18 cellular contexts compared by ENCODE assay signal in the genomic region with DNA sequence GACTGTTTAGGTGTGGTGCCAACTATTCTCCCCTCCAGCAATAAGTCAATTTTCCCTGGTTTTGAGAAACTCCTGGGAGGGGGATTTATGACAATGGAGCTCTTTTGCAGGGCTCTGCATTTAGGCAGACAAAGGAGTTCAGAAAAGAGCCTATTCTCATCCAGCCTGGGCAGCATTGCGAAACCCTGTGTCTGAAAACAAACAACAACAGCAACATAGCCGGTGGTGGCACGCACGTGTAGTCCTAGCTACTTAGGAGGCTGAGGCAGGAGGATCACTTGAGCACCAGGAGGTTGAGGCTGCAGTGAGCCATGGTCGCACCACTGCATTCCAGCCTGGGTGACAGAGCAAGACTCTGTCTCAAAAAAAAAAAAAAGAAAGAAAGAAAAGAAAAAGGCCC. TPM values are rescaled to one million over a fixed set of nuclear protein-coding genes. Genes with fewer than 3 reads are reported as not detected.
DNase-seq lines count a peak whose midpoint lies in the region; ATAC-seq and TF ChIP-seq lines count a peak whose summit lies in the region.
"Had no signal": no experiment of that assay in that cellular context is flagged by ENCODE, and none has a peak within 500 bp of the region (broad histone marks: within the 10 kb centered on the region; RNA-seq: fewer than 3 reads in every experiment).

No MANE protein-coding gene starts in this region.

- POLR2A ChIA-PET in IMR-90 (lab: Charles Lee; ENCODE audit: unreplicated experiment) = no interaction called here

- H4K91ac ChIP-seq in IMR-90 (ENCODE audit: insufficient read depth, low read depth, low read length) = no peak overlapping the region

- H4K8ac ChIP-seq in IMR-90 (ENCODE audit: low read depth in 2 of 2, low read length in 2 of 2) = no peak overlapping the region

- H3K4me3 Mint-ChIP-seq in progenitor cell of endocrine pancreas (ENCODE audit: low read depth) = no peak overlapping the region
- H3K4me3 Mint-ChIP-seq: CD4-positive, alpha-beta T cell; HFFc6; IgD-negative memory B cell had no signal

- in situ Hi-C loops in IMR-90 (cut with MboI; ENCODE audit: low sequenced_read_pairs) = no loop called here

- no peaks in the 10 kb centered on the region for H3K36me3 Mint-ChIP-seq in progenitor cell of endocrine pancreas (ENCODE audit: insufficient read depth)
- H3K36me3 Mint-ChIP-seq: IgD-negative memory B cell had no signal

- no peak overlapping the region for H3K56ac ChIP-seq in IMR-90 (ENCODE audit: extremely low read depth, insufficient read depth, low read length)

- H3K36me3 ChIP-seq in IMR-90 (ENCODE audit: control insufficient read depth, insufficient read depth, low read length) = no peaks in the 10 kb centered on the region
- peaks cover 0 to 8% of the 10 kb centered on the region in 2 donors for H3K36me3 ChIP-seq in body of pancreas (replicated peaks in 1 of 2; ENCODE audit: insufficient read depth in 1 of 2, low read depth in 2 of 2)

- H3K23ac ChIP-seq in IMR-90 (ENCODE audit: low read depth, low read length) = no peak overlapping the region

- no peak overlapping the region for H2AK9ac ChIP-seq in IMR-90 (replicated peaks; ENCODE audit: low read depth, low read length, poor library complexity)

- H3K27me3 ChIP-seq in IMR-90 (ENCODE audit: control insufficient read depth, insufficient read depth, low read length) = peaks cover 63% of the 10 kb centered on the region
- no peaks in the 10 kb centered on the region for H3K27me3 ChIP-seq in body of pancreas

- intact Hi-C loops in IMR-90 (cut with micrococcal nuclease) (no loop called here), body of pancreas (cut with DNase I) (no loop called here), sciatic nerve (cut with DNase I) (no loop called here)

- no peak overlapping the region for H4K5ac ChIP-seq in IMR-90 (ENCODE audit: low read depth, low read length)

- dilution Hi-C loops in IMR-90 (cut with HindIII; ENCODE audit: low sequenced_read_pairs, unreplicated experiment) = no loop called here

- no peak overlapping the region for H2AK5ac ChIP-seq in IMR-90 (ENCODE audit: low read depth, low read length)

- peaks cover 37% of the 10 kb centered on the region for H3K27me3 Mint-ChIP-seq in progenitor cell of endocrine pancreas

- H3K9ac ChIP-seq in IMR-90 (ENCODE audit: low read depth, low read length) = no peak overlapping the region
- H3K9ac ChIP-seq: GM23248 had no signal

- 77% methylated on average over 4 of the region's 5 CpGs; no CpG with 5 or more reads in 1 of the 2 experiments for WGBS in IMR-90 (ENCODE audit: extremely low coverage in 2 of 2, insufficient read length in 1 of 2), 2 experiments
- WGBS in body of pancreas, 2 donors = 45 to 50% methylated on average over 5 of the region's 5 CpGs

- H3K9me1 ChIP-seq in IMR-90 (ENCODE audit: insufficient read depth, low read length) = no peaks in the 10 kb centered on the region; the same call in 1 of the 2 replicates

- H3K27ac Mint-ChIP-seq in progenitor cell of endocrine pancreas = no peak overlapping the region
- H3K27ac Mint-ChIP-seq: CD4-positive, alpha-beta T cell; HFFc6 had no signal

- no peaks in the 10 kb centered on the region for H3K4me1 Mint-ChIP-seq in progenitor cell of endocrine pancreas (ENCODE audit: low read depth)
- H3K4me1 Mint-ChIP-seq: IgD-negative memory B cell had no signal

- no peaks in the 10 kb centered on the region for H3K4me1 ChIP-seq in IMR-90 (ENCODE audit: control insufficient read depth, insufficient read depth, low read length)
- H3K4me1 ChIP-seq in body of pancreas = peaks cover 54% of the 10 kb centered on the region

- H3K9me3 Mint-ChIP-seq in progenitor cell of endocrine pancreas (ENCODE audit: low read depth) = no peaks in the 10 kb centered on the region
- H3K9me3 Mint-ChIP-seq: CD4-positive, alpha-beta T cell; HFFc6 had no signal

- H3K79me1 ChIP-seq in IMR-90 (ENCODE audit: low read depth in 1 of 2, low read length in 2 of 2) = no peaks in the 10 kb centered on the region

- no peak overlapping the region for H2BK120ac ChIP-seq in IMR-90 (ENCODE audit: low read depth, low read length)

- no peak overlapping the region for H3K4ac ChIP-seq in IMR-90 (ENCODE audit: low read depth, low read length)

- no peak for ATAC-seq in IMR-90 (ENCODE audit: low read depth)
- ATAC-seq in body of pancreas = no peak
- no peak for ATAC-seq in sciatic nerve
- no peak for ATAC-seq in HG02884 (IDR thresholded peaks at IDR 0.05; ENCODE audit: unreplicated experiment)
- ATAC-seq: HCT116 had no signal

- H2BK5ac ChIP-seq in IMR-90 (ENCODE audit: low read depth, low read length, poor library complexity, severe bottlenecking) = no peak overlapping the region

- H3K27ac ChIP-seq in IMR-90 (ENCODE audit: insufficient read depth, low read length) (no peak overlapping the region), body of pancreas (peak overlapping the region in 3 of 4 donors; percentile 87 to 96 (median 92))
- H3K27ac ChIP-seq: C4-2B, GM23248, HL-60 had no signal

- no peak overlapping the region for H2BK15ac ChIP-seq in IMR-90 (ENCODE audit: low read depth, low read length)

- no peak overlapping the region for H3K18ac ChIP-seq in IMR-90 (ENCODE audit: low read depth, low read length)

- no TSS peak for BruUV-seq in IMR-90 (replicated peaks; lab: Mats Ljungman, UMichigan)

- no peak overlapping the region for H2AFZ ChIP-seq in IMR-90 (replicated peaks; ENCODE audit: low read length, poor library complexity)
- H2AFZ ChIP-seq: GM23248 had no signal

- TF ChIP-seq CTCF in IMR-90 (conservative IDR thresholded peaks at IDR 0.05; ENCODE audit: low read depth, low read length) (no peak), body of pancreas (IDR thresholded peaks at IDR 0.05) (no peak), progenitor cell of endocrine pancreas (IDR thresholded peaks at IDR 0.05; ENCODE audit: unreplicated experiment) (no peak)

- H3K4me2 ChIP-seq in IMR-90 (ENCODE audit: low read depth, low read length) = no peak overlapping the region

- TF ChIP-seq RAD21 in IMR-90 (IDR thresholded peaks at IDR 0.05; ENCODE audit: low read length) = no peak

- H3K14ac ChIP-seq in IMR-90 (replicated peaks; ENCODE audit: low read depth, low read length) = no peak overlapping the region

- CTCF ChIA-PET in IMR-90 (lab: Yijun Ruan, JAX) = no interaction called here

- H4K20me1 ChIP-seq in IMR-90 (ENCODE audit: insufficient read depth, low read length) = no peaks in the 10 kb centered on the region

- H3K4me3 ChIP-seq in IMR-90 (ENCODE audit: insufficient read depth, low read depth, low read length) (no peak overlapping the region), body of pancreas (no peak overlapping the region)
- H3K4me3 ChIP-seq: GM23248 had no signal

- DNase-seq in IMR-90 (no peak), body of pancreas (peak; percentile 60 to 69 (median 65)), foreskin melanocyte (peak; percentile 79), sciatic nerve (ENCODE audit: low spot score) (no peak), progenitor cell of endocrine pancreas (ENCODE audit: low spot score, unreplicated experiment) (no peak)
- DNase-seq: AML-193; Caco-2; CD4-positive, alpha-beta T cell; GM23248; HFFc6; KG1 had no signal

- TF ChIP-seq POLR2A in IMR-90 (IDR thresholded peaks at IDR 0.05; ENCODE audit: low read depth, low read length) = no peak
- TF ChIP-seq POLR2A in body of pancreas (IDR thresholded peaks at IDR 0.05) = no peak

- H3K9me3 ChIP-seq in IMR-90 (ENCODE audit: control insufficient read depth, insufficient read depth, low read length) (peaks cover 2% of the 10 kb centered on the region; the same call in 1 of the 2 replicates), body of pancreas (no peaks in the 10 kb centered on the region)
- H3K9me3 ChIP-seq: Caco-2 had no signal

- H2BK20ac ChIP-seq in IMR-90 (ENCODE audit: low read depth, low read length) = no peak overlapping the region

TF ChIP-seq in IMR-90, 13 proteins besides CTCF, POLR2A, EP300 and RAD21:
- TF ChIP-seq FOS (IDR thresholded peaks at IDR 0.05; ENCODE audit: low read depth, low read length) (no peak), CEBPB (IDR thresholded peaks at IDR 0.05; ENCODE audit: low read depth, low read length) (peak; percentile 72), MAFK (IDR thresholded peaks at IDR 0.05; ENCODE audit: low read depth, low read length) (no peak)

RNA-seq across cellular contexts. Expression of gene CLPS, which starts 6.4 kb away (rescaled TPM):
- total RNA-seq in IMR-90 (2012; rRNA removed) (not detected in 2 replicates), body of pancreas (over 10,000 TPM; 21,261 to 26,491 TPM), sciatic nerve (3.8 TPM), progenitor cell of endocrine pancreas (0.87 and 1.7 TPM in 2 replicates)
- polyA plus RNA-seq in IMR-90 (2012; rRNA removed) = not detected in 2 replicates
- polyA plus RNA-seq in IMR-90 (2012; cell fraction: cytosol; rRNA removed) = not detected in 2 replicates
- not detected in 2 replicates for polyA plus RNA-seq in IMR-90 (2012; cell fraction: nucleus; rRNA removed; ENCODE audit: low replicate concordance)
- total RNA-seq: Caco-2; CD4-positive, alpha-beta T cell; GM23248; HFFc6; HT1080 had no signal
- polyA plus RNA-seq: BJ, GM23248, IgD-negative memory B cell had no signal

RNA-seq across cellular contexts. Expression of gene CLPSL1, which starts 9.9 kb away (rescaled TPM):
- total RNA-seq in IMR-90 (2012; rRNA removed) (not detected in 2 replicates), body of pancreas (10 to 100 TPM in 1 of 2 donors, 1 to 10 TPM in 1; 7.8 to 11.9 TPM), sciatic nerve (not detected), progenitor cell of endocrine pancreas (not detected in 2 replicates)
- not detected in 2 replicates for polyA plus RNA-seq in IMR-90 (2012; rRNA removed)
- not detected in 2 replicates for polyA plus RNA-seq in IMR-90 (2012; cell fraction: cytosol; rRNA removed)
- not detected in 2 replicates for polyA plus RNA-seq in IMR-90 (2012; cell fraction: nucleus; rRNA removed; ENCODE audit: low replicate concordance)
- total RNA-seq: Caco-2; CD4-positive, alpha-beta T cell; GM23248; HFFc6; HT1080 had no signal
- polyA plus RNA-seq: BJ, GM23248, IgD-negative memory B cell had no signal

RNA-seq across cellular contexts. Expression of gene CLPSL2, which starts 14.3 kb away (rescaled TPM):
- total RNA-seq in IMR-90 (2012; rRNA removed) (not detected in 2 replicates), body of pancreas (not detected), sciatic nerve (not detected), progenitor cell of endocrine pancreas (not detected in 2 replicates)
- not detected in 2 replicates for polyA plus RNA-seq in IMR-90 (2012; rRNA removed)
- 0.76 TPM in 1 of 2 replicates, not detected in the other for polyA plus RNA-seq in IMR-90 (2012; cell fraction: cytosol; rRNA removed)
- not detected in 2 replicates for polyA plus RNA-seq in IMR-90 (2012; cell fraction: nucleus; rRNA removed; ENCODE audit: low replicate concordance)
- total RNA-seq: CD4-positive, alpha-beta T cell; GM23248; HFFc6; HT1080 had no signal
- polyA plus RNA-seq: BJ, GM23248, IgD-negative memory B cell had no signal

RNA-seq across cellular contexts. Expression of gene LHFPL5, which starts 14.5 kb away (rescaled TPM):
- total RNA-seq in IMR-90 (2012; rRNA removed) (not detected in 2 replicates), body of pancreas (1 to 10 TPM; 5.6 to 6.2 TPM), sciatic nerve (not detected), progenitor cell of endocrine pancreas (not detected in 2 replicates)
- not detected in 2 replicates for polyA plus RNA-seq in IMR-90 (2012; rRNA removed)
- not detected in 2 replicates for polyA plus RNA-seq in IMR-90 (2012; cell fraction: cytosol; rRNA removed)
- not detected in 2 replicates for polyA plus RNA-seq in IMR-90 (2012; cell fraction: nucleus; rRNA removed; ENCODE audit: low replicate concordance)
- total RNA-seq: Caco-2; CD4-positive, alpha-beta T cell; GM23248; HFFc6; HT1080 had no signal
- polyA plus RNA-seq: BJ, GM23248, IgD-negative memory B cell had no signal

RNA-seq across cellular contexts. Expression of gene ARMC12, which starts 53.9 kb away (rescaled TPM):
- total RNA-seq in IMR-90 (2012; rRNA removed) = 0.18 and 0.28 TPM in 2 replicates
- 0.56 and 0.74 TPM in 2 replicates for polyA plus RNA-seq in IMR-90 (2012; rRNA removed)
- 0.16 and 0.30 TPM in 2 replicates for polyA plus RNA-seq in IMR-90 (2012; cell fraction: cytosol; rRNA removed)
- polyA plus RNA-seq in IMR-90 (2012; cell fraction: nucleus; rRNA removed; ENCODE audit: low replicate concordance) = 6.9 and 8.4 TPM in 2 replicates
- under 1 TPM in 1 of 2 donors, not detected in 1; 0.26 TPM for total RNA-seq in body of pancreas
- 0.80 TPM for total RNA-seq in sciatic nerve
- total RNA-seq in progenitor cell of endocrine pancreas = 0.36 and 0.98 TPM in 2 replicates
- total RNA-seq: Caco-2, GM23248, HT1080 had no signal

Comparison
In these comparisons a context has a peak if more than half of its experiments do, and no peak if none do; other contexts are left out.
1. DNase-seq: peak in body of pancreas (4 of 4) and foreskin melanocyte (single experiment); none in IMR-90 (single experiment), sciatic nerve (single experiment) and progenitor cell of endocrine pancreas (single experiment).
2. RNA of gene CLPS, which starts 6.4 kb away (total RNA-seq): 21,261 to 26,491 TPM in body of pancreas; 3.8 TPM in sciatic nerve (single experiment), 0.87 to 1.7 TPM in progenitor cell of endocrine pancreas and not detected in IMR-90; every median in the first group is over 1,000 times any median in the second.